In the genomic region with DNA sequence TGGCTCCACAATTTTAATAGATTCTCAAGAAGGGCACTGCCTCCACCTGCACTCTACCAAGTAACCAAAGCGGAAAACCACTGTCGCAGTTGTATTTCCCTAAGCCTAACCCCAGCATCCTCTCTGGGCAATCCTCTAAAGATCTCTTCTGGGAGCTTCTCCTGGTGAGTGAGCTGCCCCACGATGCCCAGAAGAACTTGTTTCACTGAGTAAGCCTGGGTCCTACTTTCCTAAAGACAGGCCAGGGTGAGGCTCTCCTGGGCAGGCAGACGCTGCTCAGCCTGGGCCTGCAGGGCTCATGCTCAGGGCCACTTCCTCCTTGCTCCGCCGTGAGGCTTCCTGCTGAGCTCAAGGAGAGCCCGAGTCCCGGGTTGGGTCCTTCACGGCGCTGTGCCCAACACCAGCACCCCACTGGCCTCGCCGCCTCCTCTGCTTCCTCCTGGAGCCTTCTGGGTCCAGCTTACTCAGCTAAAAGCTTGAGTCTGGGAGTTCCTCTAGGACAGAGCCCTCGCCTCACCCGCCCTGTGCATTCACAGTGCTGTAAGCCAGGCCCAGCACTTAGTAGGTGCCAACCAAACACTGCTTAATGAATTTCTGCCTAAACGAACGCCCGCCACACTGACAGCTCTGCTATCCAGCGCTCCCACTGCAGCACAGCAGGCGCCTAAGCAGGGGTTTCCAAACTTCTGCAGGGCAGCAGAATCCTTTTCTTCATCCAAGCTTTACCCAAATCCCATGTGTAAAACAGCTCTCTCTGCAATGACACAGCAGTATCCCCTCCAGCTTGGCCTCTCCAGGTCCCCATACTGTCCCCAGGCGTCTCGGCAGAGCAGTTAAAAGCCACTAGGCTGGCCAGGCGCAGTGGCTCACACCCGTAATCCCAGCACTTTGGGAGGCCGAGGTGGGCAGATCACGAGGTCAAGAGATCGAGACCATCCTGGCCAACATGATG, we compare ENCODE assay signal across 8 cellular contexts. TPM values are rescaled to one million over a fixed set of nuclear protein-coding genes. Genes with fewer than 3 reads are reported as not detected.
DNase-seq lines count a peak whose midpoint lies in the region; ATAC-seq and TF ChIP-seq lines count a peak whose summit lies in the region.

No MANE protein-coding gene starts in this region.

- intact Hi-C loops in Right ventricle myocardium superior (cut with DNase I): no loop called here
- intact Hi-C loops in esophagus muscularis mucosa (cut with DNase I): no loop called here

- no peak overlapping the region for H3K4me3 ChIP-seq in esophagus muscularis mucosa

- no peak for TF ChIP-seq CTCF in 22Rv1 (IDR thresholded peaks at IDR 0.05)
- TF ChIP-seq CTCF in esophagus muscularis mucosa (IDR thresholded peaks at IDR 0.05): no peak

- ATAC-seq in GM19395 (IDR thresholded peaks at IDR 0.05; ENCODE audit: unreplicated experiment): peak; percentile 83
- ATAC-seq in HG03457 (IDR thresholded peaks at IDR 0.05; ENCODE audit: unreplicated experiment): peak; percentile 46
- ATAC-seq in Right ventricle myocardium superior (ENCODE audit: poor library complexity): peak; percentile 75

- H3K9me3 ChIP-seq in esophagus muscularis mucosa: no peaks in the 10 kb centered on the region

- 72% methylated on average over 19 of the region's 26 CpGs for WGBS in esophagus muscularis mucosa

- no peak for TF ChIP-seq POLR2A in esophagus muscularis mucosa (IDR thresholded peaks at IDR 0.05; ENCODE audit: low read depth)

- H3K27ac ChIP-seq in 22Rv1 (peak overlapping the region; percentile 17; the same call in 1 of the 2 replicates), esophagus muscularis mucosa (replicated peaks in 1 of 4) (no peak overlapping the region)

- H3K36me3 ChIP-seq in esophagus muscularis mucosa: peaks cover 0 to 41% (median 24%) of the 10 kb centered on the region in 4 donors

- H3K27me3 ChIP-seq in esophagus muscularis mucosa: no peaks in the 10 kb centered on the region

- peaks cover 29 to 73% (median 70%) of the 10 kb centered on the region in 4 donors for H3K4me1 ChIP-seq in esophagus muscularis mucosa

- DNase-seq in activated CD4-positive, alpha-beta T cell treated with anti-CD3 and anti-CD28 coated beads for 48 hours: peak; percentile 62
- DNase-seq in Right ventricle myocardium superior (peak; percentile 87), esophagus muscularis mucosa (ENCODE audit: extremely low spot score) (no peak), NCI-H2171 (lab: John Stamatoyannopoulos, UW) (no peak)
- DNase-seq in stimulated activated CD4-positive, alpha-beta T cell treated with anti-CD3 and anti-CD28 coated beads, Interleukin-2, amount 100 ng/mL, for 24 hours: peak; percentile 49 to 56

- no peak for TF ChIP-seq EP300 in esophagus muscularis mucosa (IDR thresholded peaks at IDR 0.05)

RNA-seq across cellular contexts. Expression of a gene that starts 5.7 kb away (rescaled TPM):
- total RNA-seq in Right ventricle myocardium superior: 23.6 TPM
- 10 to 100 TPM; 18.7 to 45.9 (median 38.3) TPM for total RNA-seq in esophagus muscularis mucosa

Comparison
In these comparisons a context has a peak if more than half of its experiments do, and no peak if none do; other contexts are left out.
1. DNase-seq: peak in activated CD4-positive, alpha-beta T cell treated with anti-CD3 and anti-CD28 coated beads for 48 hours (single experiment), Right ventricle myocardium superior (single experiment) and stimulated activated CD4-positive, alpha-beta T cell treated with anti-CD3 and anti-CD28 coated beads, Interleukin-2, amount 100 ng/mL, for 24 hours (2 of 2); none in esophagus muscularis mucosa (single experiment) and NCI-H2171 (single experiment).
2. Peak in every context shown above with its lines, with median percentiles within 50 percentile points of each other: ATAC-seq.